Comparison of ENCODE assay signal across 10 cellular contexts in genomic region chr1:54823670-54824069, GRCh38. TPM values are rescaled to one million over a fixed set of nuclear protein-coding genes. Genes with fewer than 3 reads are reported as not detected.
"Had no signal": no experiment of that assay in that cellular context is flagged by ENCODE, and none has a peak within 500 bp of the region (broad histone marks: within the 10 kb centered on the region; RNA-seq: fewer than 3 reads in every experiment).

No MANE protein-coding gene starts in this region.

- H3K27ac ChIP-seq: KMS-11 had no signal

- H2AFZ ChIP-seq: GM23338 had no signal

- ATAC-seq: GM23338 had no signal

- H3K9ac ChIP-seq: KMS-11 had no signal

- H3K4me2 ChIP-seq: GM23338, KMS-11 had no signal

- DNase-seq: H9, HCEC 1CT, HFFc6, Karpas-422, KBM-7 had no signal

- H3K4me3 ChIP-seq: GM23338 had no signal

- FAIRE-seq: H1, H54, HTR-8/SVneo had no signal

RNA-seq across cellular contexts. Expression of gene TTC22, which starts 22.5 kb away (rescaled TPM):
- total RNA-seq: HFFc6 had no signal
